18 cellular contexts compared by ENCODE assay signal in the genomic region with DNA sequence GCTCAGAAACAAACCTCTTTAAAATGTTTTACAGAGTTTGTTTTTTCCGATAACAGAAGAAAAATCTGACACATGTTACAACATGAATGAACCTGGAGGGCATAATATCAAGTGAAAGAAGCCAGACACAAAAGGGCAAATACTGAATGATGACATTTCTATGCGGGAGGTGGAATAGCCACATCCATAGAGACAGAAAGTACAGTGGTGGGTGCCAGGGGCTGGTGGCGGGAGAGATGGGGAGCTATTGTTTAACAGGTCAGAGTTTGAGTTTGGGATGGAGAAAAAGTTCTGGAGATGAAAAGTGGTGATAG.
"Had no signal": no experiment of that assay in that cellular context is flagged by ENCODE, and none has a peak within 500 bp of the region (broad histone marks: within the 10 kb centered on the region; RNA-seq: fewer than 3 reads in every experiment).

No MANE protein-coding gene starts in this region.

- H3K27me3 ChIP-seq: SJCRH30 had no signal

- H3K4me1 ChIP-seq: SJCRH30 had no signal

- H3K27ac ChIP-seq: SJCRH30 had no signal

- H3K4me3 ChIP-seq: SJCRH30 had no signal

- H3K36me3 ChIP-seq: SJCRH30 had no signal

- H3K9me3 ChIP-seq: SJCRH30 had no signal

- DNase-seq: IMR-90, Karpas-422, KG1, MM.1S, NCI-H1092 treated with DMSO at 0.1 percent for 48 hours, NCI-H1436, NCI-H187, NCI-H2029, NCI-H2081 treated with DMSO at 0.1 percent for 48 hours, NCI-H2171, NCI-H226, NCI-H510A, NCI-H524 treated with DMSO at 0.1 percent for 48 hours, SHP77, SJCRH30 had no signal

- ATAC-seq: HepG2, SK-N-SH treated with all-trans-retinoic acid at 6 μM for 48 hours had no signal

- FAIRE-seq: HepG2, RCC 7860 had no signal
